In genomic region chr20:9368893-9369292, GRCh38 we compare ENCODE assay signal across 34 cellular contexts.
"Had no signal": no experiment of that assay in that cellular context is flagged by ENCODE, and none has a peak within 500 bp of the region (broad histone marks: within the 10 kb centered on the region; RNA-seq: fewer than 3 reads in every experiment).

No MANE protein-coding gene starts in this region.

- H3K4me3 ChIP-seq: SJSA1 had no signal

- H3K27ac ChIP-seq: brain microvascular endothelial cell, SJSA1 had no signal

- ATAC-seq: activated CD8-positive, alpha-beta memory T cell treated with anti-CD3 and anti-CD28 coated beads, Interleukin-2, amount 10 ng/mL, durations not matched to agents 7 days and 5 days; activated T-cell treated with anti-CD3 and anti-CD28 coated beads, Interleukin-2, amount 50 U/mL, for 72 hours; activated T-helper 17 cell treated with anti-CD3 and anti-CD28 coated beads, Interleukin-2, amount 50 U/mL, for 72 hours; Panc1 had no signal

- H3K36me3 ChIP-seq: brain microvascular endothelial cell, SJSA1 had no signal

- H3K27me3 ChIP-seq: brain microvascular endothelial cell, SJSA1 had no signal

- DNase-seq: activated CD4-positive, alpha-beta memory T cell treated with anti-CD3 and anti-CD28 coated beads, Interleukin-2, amount 10 ng/mL, durations not matched to agents 7 days and 5 days; activated CD4-positive, alpha-beta T cell treated with anti-CD3 and anti-CD28 coated beads for 1 hour; activated CD4-positive, alpha-beta T cell treated with anti-CD3 and anti-CD28 coated beads for 48 hours; activated CD4-positive, CD25-positive, alpha-beta regulatory T cell; activated CD8-positive, alpha-beta memory T cell treated with anti-CD3 and anti-CD28 coated beads for 24 hours; activated CD8-positive, alpha-beta memory T cell treated with anti-CD3 and anti-CD28 coated beads, Interleukin-2, amount 10 ng/mL, durations not matched to agents 7 days and 5 days; activated effector memory CD4-positive, alpha-beta T cell treated with anti-CD3 and anti-CD28 coated beads, Interleukin-2, amount 50 U/mL, for 16 hours; activated naive CD4-positive, alpha-beta T cell; activated naive CD4-positive, alpha-beta T cell treated with anti-CD3 and anti-CD28 coated beads, Interleukin-2, amount 50 U/mL, for 16 hours; activated naive CD8-positive, alpha-beta T cell treated with anti-CD3 and anti-CD28 coated beads for 36 hours; activated T-cell treated with anti-CD3 and anti-CD28 coated beads, Interleukin-2, amount 50 U/mL, for 1 hour; activated T-cell treated with anti-CD3 and anti-CD28 coated beads, Interleukin-2, amount 50 U/mL, for 72 hours; amniotic stem cell; aorta; brain microvascular endothelial cell; central memory CD4-positive, alpha-beta T cell; NCI-H1092 treated with DMSO at 0.1 percent for 48 hours; NCI-H1417; NCI-H146; NCI-H187; NCI-H2029 treated with DMSO at 0.1 percent for 48 hours; NCI-H2107; NCI-H510A; NCI-H526; NCI-H774; RPMI8226; SHP77 treated with DMSO at 0.1 percent for 48 hours; SW 1271; T-helper 1 cell; T-helper 2 cell; T-helper 9 cell had no signal

- H3K9me3 ChIP-seq: SJSA1 had no signal
